In genomic region chr11:17352925-17353227, GRCh38 we compare ENCODE assay signal across 8 cellular contexts. TPM values are rescaled to one million over a fixed set of nuclear protein-coding genes. Genes with fewer than 3 reads are reported as not detected.
DNase-seq lines count a peak whose midpoint lies in the region; ATAC-seq and TF ChIP-seq lines count a peak whose summit lies in the region.

No MANE protein-coding gene starts in this region.

- no peaks in the 10 kb centered on the region for H3K9me3 Mint-ChIP-seq in activated naive CD4-positive, alpha-beta T cell treated with anti-CD3 and anti-CD28 coated beads, Interleukin-2, amount 50 U/mL, for 24 hours

- H3K4me2 ChIP-seq in PC-3 (ENCODE audit: low read length), result peak overlapping the region; percentile 99

- 0 to 1% (median 1%) methylated on average over 16 of the region's 16 CpGs for WGBS in psoas muscle, 3 donors

- peak; percentile 29 for DNase-seq in EH (ENCODE audit: low read depth)
- peak; percentile 43 for DNase-seq in PC-3
- DNase-seq in cardiac muscle cell (ENCODE audit: low read depth in 1 of 2, low spot score in 1 of 2), result peak; percentile 30 to 63
- peak in 1 of 2 donors; percentile 37 for DNase-seq in psoas muscle
- DNase-seq in GM10266 (ENCODE audit: extremely low spot score), result no peak
- DNase-seq in MV-4-11 (lab: John Stamatoyannopoulos, UW), result no peak

- peak; percentile 33 for ATAC-seq in HG02642 (IDR thresholded peaks at IDR 0.05; ENCODE audit: poor library complexity, unreplicated experiment)
- ATAC-seq in PC-3, result peak; percentile 57
- ATAC-seq in psoas muscle, result peak in 2 of 4 donors; percentile 27 to 36

- CTCF ChIA-PET in PC-3 (lab: Charles Lee), result interaction anchor here (0.6 kb wide), 1 partner anchor 501 kb away, joined by 3 read pairs; no protein-coding TSS in a partner anchor

- H3K4me3 Mint-ChIP-seq in activated naive CD4-positive, alpha-beta T cell treated with anti-CD3 and anti-CD28 coated beads, Interleukin-2, amount 50 U/mL, for 24 hours, result peak overlapping the region; percentile 91

- TF ChIP-seq CTCF in PC-3 (conservative IDR thresholded peaks at IDR 0.05; ENCODE audit: low read depth, low read length), result no peak
- TF ChIP-seq CTCF in cardiac muscle cell (IDR thresholded peaks at IDR 0.05; ENCODE audit: low read depth, low read length), result no peak
- TF ChIP-seq CTCF in psoas muscle (IDR thresholded peaks at IDR 0.05), result no peak
- no peak for TF ChIP-seq CTCF in GM10266 (IDR thresholded peaks at IDR 0.05; ENCODE audit: control insufficient read depth, insufficient read depth, low read depth, missing control alignments)

- H3K27ac Mint-ChIP-seq in activated naive CD4-positive, alpha-beta T cell treated with anti-CD3 and anti-CD28 coated beads, Interleukin-2, amount 50 U/mL, for 24 hours, result peak overlapping the region; percentile 80

- peak overlapping the region; percentile 69 for H3K4me3 ChIP-seq in PC-3 (ENCODE audit: low read length)
- H3K4me3 ChIP-seq in cardiac muscle cell, result peak overlapping the region; percentile 43
- peak overlapping the region; percentile 73 for H3K4me3 ChIP-seq in psoas muscle

- H2AFZ ChIP-seq in PC-3 (ENCODE audit: low read length), result peak overlapping the region; percentile 82

- intact Hi-C loops in PC-3 (cut with micrococcal nuclease) (loop anchor here (2.0 to 5.0 kb wide), 2 partner anchors 122 to 276 kb away; partner anchors contain the start of gene RPS13), psoas muscle (cut with DNase I) (loop anchor here in 1 of 2 donors (10.0 kb wide), 1 partner anchor 118 kb away; no protein-coding TSS in a partner anchor)

- H3K4me1 ChIP-seq in PC-3 (ENCODE audit: insufficient read depth, low read length), result peaks cover 5% of the 10 kb centered on the region; the same call in 1 of the 2 replicates
- peaks cover 6% of the 10 kb centered on the region for H3K4me1 ChIP-seq in cardiac muscle cell (ENCODE audit: low read depth)
- peaks cover 22% of the 10 kb centered on the region for H3K4me1 ChIP-seq in psoas muscle

- H3K27me3 ChIP-seq in PC-3 (ENCODE audit: low read length) (no peaks in the 10 kb centered on the region), cardiac muscle cell (peaks cover 41% of the 10 kb centered on the region), psoas muscle (ENCODE audit: insufficient read depth in 3 of 3, low read length in 2 of 3) (peaks cover 0 to 38% (median 5%) of the 10 kb centered on the region in 3 donors)

- H3K27me3 Mint-ChIP-seq in activated naive CD4-positive, alpha-beta T cell treated with anti-CD3 and anti-CD28 coated beads, Interleukin-2, amount 50 U/mL, for 24 hours, result no peaks in the 10 kb centered on the region

- no peaks in the 10 kb centered on the region for H3K79me2 ChIP-seq in PC-3 (ENCODE audit: low read length)

- POLR2A ChIA-PET in PC-3 (lab: Charles Lee; ENCODE audit: unreplicated experiment), result no interaction called here

- BruUV-seq in PC-3 (replicated peaks; lab: Mats Ljungman, UMichigan), result TSS peak; percentile 42

- H3K9me3 ChIP-seq in PC-3 (ENCODE audit: low read length) (no peaks in the 10 kb centered on the region), cardiac muscle cell (ENCODE audit: low read depth) (no peaks in the 10 kb centered on the region), psoas muscle (no peaks in the 10 kb centered on the region)

- H3K9ac ChIP-seq in PC-3 (ENCODE audit: low read length), result peak overlapping the region; percentile 68

- H3K27ac ChIP-seq in PC-3 (ENCODE audit: low read length) (no peak overlapping the region), cardiac muscle cell (no peak overlapping the region), psoas muscle (no peak overlapping the region)

- no peaks in the 10 kb centered on the region for H3F3A ChIP-seq in PC-3 (ENCODE audit: low read length, unreplicated experiment)

- H3K9me2 ChIP-seq in PC-3 (replicated peaks; ENCODE audit: low read length), result no peaks in the 10 kb centered on the region

- H4K20me1 ChIP-seq in PC-3 (ENCODE audit: low read length), result no peaks in the 10 kb centered on the region

- H3K36me3 ChIP-seq in PC-3 (ENCODE audit: low read depth, low read length) (no peaks in the 10 kb centered on the region), cardiac muscle cell (no peaks in the 10 kb centered on the region), psoas muscle (ENCODE audit: insufficient read depth in 1 of 2, low read depth in 1 of 2) (no peaks in the 10 kb centered on the region)

- H3K4me1 Mint-ChIP-seq in activated naive CD4-positive, alpha-beta T cell treated with anti-CD3 and anti-CD28 coated beads, Interleukin-2, amount 50 U/mL, for 24 hours, result peaks cover 38% of the 10 kb centered on the region

- H3K36me3 Mint-ChIP-seq in activated naive CD4-positive, alpha-beta T cell treated with anti-CD3 and anti-CD28 coated beads, Interleukin-2, amount 50 U/mL, for 24 hours, result no peaks in the 10 kb centered on the region

RNA-seq across cellular contexts. Expression of gene NCR3LG1, which starts 1.3 kb away (rescaled TPM):
- total RNA-seq in PC-3 (2014; rRNA removed) (1.3 and 1.6 TPM in 2 replicates), cardiac muscle cell (5.2 and 7.6 TPM in 2 replicates), psoas muscle (under 1 TPM; 0.09 to 0.71 (median 0.17) TPM)
- polyA plus RNA-seq in cardiac muscle cell (2.0 and 2.7 TPM in 2 replicates), psoas muscle (under 1 TPM; 0.01 to 0.18 (median 0.14) TPM)

RNA-seq across cellular contexts. Expression of gene KCNJ11, which starts 35.6 kb away (rescaled TPM):
- total RNA-seq in PC-3 (2014; rRNA removed), result 0.98 and 1.8 TPM in 2 replicates
- 12.8 and 17.0 TPM in 2 replicates for total RNA-seq in cardiac muscle cell
- 4.7 and 10.1 TPM in 2 replicates for polyA plus RNA-seq in cardiac muscle cell
- total RNA-seq in psoas muscle, result 100 to 1,000 TPM in 2 of 4 donors, 10 to 100 TPM in 2; 88.4 to 173 (median 126) TPM
- 10 to 100 TPM; 66.5 to 87.5 (median 86.8) TPM for polyA plus RNA-seq in psoas muscle

Comparison
In these comparisons a context has a peak if more than half of its experiments do, and no peak if none do; other contexts are left out.
1. DNase-seq: peak in EH (single experiment), PC-3 (single experiment) and cardiac muscle cell (2 of 2); none in GM10266 (single experiment) and MV-4-11 (single experiment).
2. Peak in every context shown above with its lines, with median percentiles within 50 percentile points of each other: H3K4me3 ChIP-seq.